Comparison of ENCODE assay signal across 8 cellular contexts in genomic region chr20:31704225-31705119, GRCh38. TPM values are rescaled to one million over a fixed set of nuclear protein-coding genes. Genes with fewer than 3 reads are reported as not detected.
DNase-seq lines count a peak whose midpoint lies in the region; ATAC-seq, FAIRE-seq and TF ChIP-seq lines count a peak whose summit lies in the region.

No MANE protein-coding gene starts in this region.

- no peak for TF ChIP-seq POLR2A in ovary (IDR thresholded peaks at IDR 0.05)

- H3K27ac ChIP-seq in HL-60 (replicated peaks) (peak overlapping the region; percentile 66; the same call in 1 of the 2 replicates), small intestine (ENCODE audit: low read depth in 1 of 2, low read length in 1 of 2) (peak overlapping the region; percentile 87), ovary (no peak overlapping the region)

- H3K9me3 ChIP-seq in adipocyte (ENCODE audit: control insufficient read depth, low read length): no peaks in the 10 kb centered on the region
- H3K9me3 ChIP-seq in small intestine (ENCODE audit: control insufficient read depth, low read depth): no peaks in the 10 kb centered on the region
- no peaks in the 10 kb centered on the region for H3K9me3 ChIP-seq in ovary

- H3K27me3 ChIP-seq in HL-60 (ENCODE audit: insufficient read depth, poor library complexity, severe bottlenecking): no peaks in the 10 kb centered on the region
- H3K27me3 ChIP-seq in adipocyte (replicated peaks; ENCODE audit: control insufficient read depth, insufficient read depth, low read length): no peaks in the 10 kb centered on the region
- H3K27me3 ChIP-seq in small intestine (ENCODE audit: control insufficient read depth in 2 of 2, insufficient read depth in 2 of 2, low read length in 2 of 2): no peaks in the 10 kb centered on the region
- H3K27me3 ChIP-seq in ovary: no peaks in the 10 kb centered on the region

- H3K36me3 ChIP-seq in adipocyte (ENCODE audit: control insufficient read depth, insufficient read depth, low read length, severe bottlenecking) (peaks cover 64% of the 10 kb centered on the region), small intestine (ENCODE audit: control insufficient read depth in 2 of 2, insufficient read depth in 2 of 2, low read length in 2 of 2) (peaks cover 0 to 8% of the 10 kb centered on the region in 2 donors), ovary (no peaks in the 10 kb centered on the region)

- H3K9ac ChIP-seq in adipocyte (ENCODE audit: low read length): peak overlapping the region; percentile 21

- DNase-seq in HL-60 (ENCODE audit: low read depth in 1 of 2, low spot score in 1 of 2) (no peak), adipocyte (ENCODE audit: low read depth) (peak; percentile 51), iPS-NIHi11 (ENCODE audit: low spot score) (peak; percentile 45), small intestine (peak; percentile 97), ovary (no peak), GM20000 (ENCODE audit: low spot score) (no peak)

- H3K4me1 ChIP-seq in adipocyte (ENCODE audit: control insufficient read depth, insufficient read depth, low read length): peaks cover 60% of the 10 kb centered on the region
- peaks cover 29 to 32% of the 10 kb centered on the region in 2 donors for H3K4me1 ChIP-seq in small intestine (ENCODE audit: control insufficient read depth in 2 of 2, insufficient read depth in 1 of 2, low read depth in 1 of 2, low read length in 1 of 2)
- peaks cover 4% of the 10 kb centered on the region for H3K4me1 ChIP-seq in ovary (ENCODE audit: insufficient read depth)

- no peak for ATAC-seq in GM19452 (IDR thresholded peaks at IDR 0.05; ENCODE audit: unreplicated experiment)
- no peak for ATAC-seq in HG03460 (IDR thresholded peaks at IDR 0.05; ENCODE audit: unreplicated experiment)

- TF ChIP-seq CTCF in HL-60 (IDR thresholded peaks at IDR 0.05; ENCODE audit: insufficient read depth, low read length) (no peak), ovary (IDR thresholded peaks at IDR 0.05) (no peak), GM20000 (IDR thresholded peaks at IDR 0.05; ENCODE audit: extremely low read depth, missing control alignments) (no peak)

- 18 to 58% (median 37%) methylated on average over 11 of the region's 11 CpGs for WGBS in small intestine, 3 donors
- WGBS in ovary, 3 donors: 83 to 85% (median 83%) methylated on average over 11 of the region's 11 CpGs

- TF ChIP-seq EP300 in ovary (IDR thresholded peaks at IDR 0.05): no peak

- FAIRE-seq in small intestine (lab: Jason Lieb, UNC): no peak

- no peak overlapping the region for H3K4me3 ChIP-seq in HL-60 (replicated peaks; ENCODE audit: insufficient read depth, low read length)
- H3K4me3 ChIP-seq in adipocyte (ENCODE audit: low read length): no peak overlapping the region
- H3K4me3 ChIP-seq in small intestine (ENCODE audit: low read depth in 1 of 2, low read length in 2 of 2): no peak overlapping the region
- no peak overlapping the region for H3K4me3 ChIP-seq in ovary

- intact Hi-C loops in ovary (cut with DNase I): no loop called here

RNA-seq across cellular contexts. Expression of gene BCL2L1, which starts 18.2 kb away (rescaled TPM):
- polyA plus RNA-seq in small intestine: 100 to 1,000 TPM in 1 of 3 donors, 10 to 100 TPM in 2; 79.7 to 160 (median 92.8) TPM
- total RNA-seq in ovary: 10 to 100 TPM; 21.7 to 65.1 (median 40.4) TPM
- 10 to 100 TPM; 31.6 to 35.6 TPM for polyA plus RNA-seq in ovary

RNA-seq across cellular contexts. Expression of gene TPX2, which starts 34.6 kb away (rescaled TPM):
- polyA plus RNA-seq in small intestine (10 to 100 TPM in 1 of 3 donors, 1 to 10 TPM in 1, under 1 TPM in 1; 0.81 to 27.8 (median 2.5) TPM), ovary (1 to 10 TPM in 1 of 2 donors, under 1 TPM in 1; 0.91 to 5.2 TPM)
- total RNA-seq in ovary: 1 to 10 TPM in 2 of 7 donors, under 1 TPM in 5; 0.10 to 1.6 (median 0.47) TPM

Comparison
In these comparisons a context has a peak if more than half of its experiments do, and no peak if none do; other contexts are left out.
1. DNase-seq: peak in adipocyte (single experiment), iPS-NIHi11 (single experiment) and small intestine (single experiment); none in HL-60 (0 of 2), ovary (0 of 5) and GM20000 (single experiment).
2. H3K27ac ChIP-seq: peak in HL-60 (single experiment) and small intestine (2 of 2); none in ovary (0 of 2).